10 cellular contexts compared by ENCODE assay signal in genomic region chr3:39267631-39268553, GRCh38. TPM values are rescaled to one million over a fixed set of nuclear protein-coding genes. Genes with fewer than 3 reads are reported as not detected.
A peak's percentile ranks its signal among the peaks of the same experiment; 100 is the strongest.
DNase-seq lines count a peak whose midpoint lies in the region; ATAC-seq and TF ChIP-seq lines count a peak whose summit lies in the region.
"Had no signal": no experiment of that assay in that cellular context is flagged by ENCODE, and none has a peak within 500 bp of the region (broad histone marks: within the 10 kb centered on the region; RNA-seq: fewer than 3 reads in every experiment).

No MANE protein-coding gene starts in this region.

- H3K36me3 Mint-ChIP-seq in endothelial cell (ENCODE audit: low read depth, unreplicated experiment): peaks cover 3% of the 10 kb centered on the region

- peak; percentile 61 for DNase-seq in activated CD4-positive, alpha-beta T cell treated with anti-CD3 and anti-CD28 coated beads, Interleukin-2, amount 50 U/mL, for 1 hour
- peak; percentile 51 for DNase-seq in activated naive CD8-positive, alpha-beta T cell treated with anti-CD3 and anti-CD28 coated beads, Interleukin-2, amount 50 U/mL, for 16 hours (ENCODE audit: low read depth, low spot score)
- DNase-seq in stimulated activated CD4-positive, alpha-beta T cell treated with anti-CD3 and anti-CD28 coated beads, TNF-alpha, amount 100 ng/mL, for 4 hours (ENCODE audit: low read depth in 3 of 3): peak; percentile 25 to 47 (median 40)
- DNase-seq in HuH-7 (ENCODE audit: low spot score) (no peak), NCI-H2029 treated with DMSO at 0.1 percent for 48 hours (lab: John Stamatoyannopoulos, UW) (no peak), cardiac septum (ENCODE audit: low spot score) (no peak), endothelial cell (ENCODE audit: low spot score) (no peak)
- DNase-seq: DMS 273 treated with DMSO at 0.1 percent for 48 hours had no signal

- no peaks in the 10 kb centered on the region for H3K9me3 Mint-ChIP-seq in endothelial cell (ENCODE audit: unreplicated experiment)

- peaks cover 16% of the 10 kb centered on the region for H3K4me1 Mint-ChIP-seq in endothelial cell (ENCODE audit: unreplicated experiment)

- H3K27ac Mint-ChIP-seq in endothelial cell (ENCODE audit: unreplicated experiment): no peak overlapping the region

- no peak overlapping the region for H3K4me3 Mint-ChIP-seq in endothelial cell (ENCODE audit: unreplicated experiment)

- peaks cover 7% of the 10 kb centered on the region for H3K27me3 Mint-ChIP-seq in endothelial cell (ENCODE audit: unreplicated experiment)

- TF ChIP-seq CTCF in endothelial cell (IDR thresholded peaks at IDR 0.05; ENCODE audit: unreplicated experiment): no peak

- intact Hi-C loops in cardiac septum (cut with DNase I): no loop called here

- ATAC-seq in GM18867 (IDR thresholded peaks at IDR 0.05; ENCODE audit: unreplicated experiment): peak; percentile 47

RNA-seq across cellular contexts. Expression of gene CX3CR1, which starts 11.9 kb away (rescaled TPM):
- total RNA-seq in cardiac septum (1.3 TPM), endothelial cell (ENCODE audit: unreplicated experiment) (4.2 TPM)
- total RNA-seq: pulmonary artery endothelial cell had no signal

Comparison
In these comparisons a context has a peak if more than half of its experiments do, and no peak if none do; other contexts are left out.
1. DNase-seq: peak in activated CD4-positive, alpha-beta T cell treated with anti-CD3 and anti-CD28 coated beads, Interleukin-2, amount 50 U/mL, for 1 hour (single experiment), activated naive CD8-positive, alpha-beta T cell treated with anti-CD3 and anti-CD28 coated beads, Interleukin-2, amount 50 U/mL, for 16 hours (single experiment) and stimulated activated CD4-positive, alpha-beta T cell treated with anti-CD3 and anti-CD28 coated beads, TNF-alpha, amount 100 ng/mL, for 4 hours (3 of 3); none in HuH-7 (single experiment), NCI-H2029 treated with DMSO at 0.1 percent for 48 hours (single experiment), cardiac septum (single experiment) and endothelial cell (single experiment).